1 cellular context compared by ENCODE assay signal in the genomic region with DNA sequence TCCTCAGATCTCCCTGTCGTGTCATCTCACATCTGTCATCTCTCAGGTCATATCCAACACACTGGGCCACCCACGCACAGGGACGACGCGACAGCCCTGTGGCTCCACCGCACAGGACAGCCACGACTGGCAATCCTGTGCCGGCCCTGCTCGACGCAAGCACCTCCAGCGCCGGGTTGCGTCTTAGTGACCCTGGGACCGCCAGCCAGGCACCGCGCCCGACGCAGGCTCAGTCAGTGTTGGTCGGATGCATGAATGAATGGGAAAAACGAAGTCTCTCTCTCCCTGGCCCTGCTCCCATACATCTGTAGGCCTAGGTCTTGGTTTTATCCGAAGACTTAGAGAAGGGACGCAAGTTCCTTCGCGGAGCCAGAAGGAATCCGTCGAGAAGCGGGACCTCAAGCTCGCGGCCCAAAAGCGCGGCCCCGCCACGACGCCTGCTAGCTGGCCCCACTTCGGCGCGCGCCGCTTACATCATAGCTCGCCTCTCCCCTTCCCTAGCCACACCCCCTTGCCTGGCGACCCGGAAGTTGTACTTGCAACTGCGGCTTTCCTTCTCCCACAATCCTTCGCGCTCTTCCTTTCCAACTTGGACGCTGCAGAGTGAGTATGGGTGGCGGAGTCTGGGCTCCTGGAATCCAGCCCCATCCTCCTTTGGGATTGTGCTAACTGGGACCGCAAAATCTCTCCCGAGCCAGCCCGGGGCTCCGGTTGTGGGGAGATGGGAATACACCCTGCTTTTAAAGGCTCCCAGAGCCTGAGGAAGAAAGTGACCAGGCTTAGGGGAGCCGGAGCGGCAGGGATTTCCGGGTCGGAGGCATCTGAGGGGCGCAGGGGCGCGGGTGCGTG.
TF ChIP-seq lines count a peak whose summit lies in the region.

A gene (plus strand): TSS at position 577 of the 849 bp plus-strand sequence. CDS start 413 bp downstream, outside the sequence.

TF ChIP-seq in K562, 482 proteins besides CTCF, POLR2A, EP300 and RAD21 (continued from another document and continues in another):
- no peak; the same call in 1 of the 2 replicates for TF ChIP-seq TCF7L2 (IDR thresholded peaks at IDR 0.05; ENCODE audit: low read depth, low read length)
- TF ChIP-seq RBBP5 (IDR thresholded peaks at IDR 0.05; ENCODE audit: borderline replicate concordance, insufficient read depth, low read length, poor library complexity, severe bottlenecking): peak; percentile 94
- TF ChIP-seq, protein P1, sequence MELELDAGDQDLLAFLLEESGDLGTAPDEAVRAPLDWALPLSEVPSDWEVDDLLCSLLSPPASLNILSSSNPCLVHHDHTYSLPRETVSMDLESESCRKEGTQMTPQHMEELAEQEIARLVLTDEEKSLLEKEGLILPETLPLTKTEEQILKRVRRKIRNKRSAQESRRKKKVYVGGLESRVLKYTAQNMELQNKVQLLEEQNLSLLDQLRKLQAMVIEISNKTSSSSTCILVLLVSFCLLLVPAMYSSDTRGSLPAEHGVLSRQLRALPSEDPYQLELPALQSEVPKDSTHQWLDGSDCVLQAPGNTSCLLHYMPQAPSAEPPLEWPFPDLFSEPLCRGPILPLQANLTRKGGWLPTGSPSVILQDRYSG (tag; conservative IDR thresholded peaks at IDR 0.05; ENCODE audit: low read depth): peak; percentile 84; the same call in 1 of the 2 replicates
- peak; percentile 72 for TF ChIP-seq RBM39 (optimal IDR thresholded peaks at IDR 0.05; ENCODE audit: low read depth, low read length)
- TF ChIP-seq, protein P2, sequence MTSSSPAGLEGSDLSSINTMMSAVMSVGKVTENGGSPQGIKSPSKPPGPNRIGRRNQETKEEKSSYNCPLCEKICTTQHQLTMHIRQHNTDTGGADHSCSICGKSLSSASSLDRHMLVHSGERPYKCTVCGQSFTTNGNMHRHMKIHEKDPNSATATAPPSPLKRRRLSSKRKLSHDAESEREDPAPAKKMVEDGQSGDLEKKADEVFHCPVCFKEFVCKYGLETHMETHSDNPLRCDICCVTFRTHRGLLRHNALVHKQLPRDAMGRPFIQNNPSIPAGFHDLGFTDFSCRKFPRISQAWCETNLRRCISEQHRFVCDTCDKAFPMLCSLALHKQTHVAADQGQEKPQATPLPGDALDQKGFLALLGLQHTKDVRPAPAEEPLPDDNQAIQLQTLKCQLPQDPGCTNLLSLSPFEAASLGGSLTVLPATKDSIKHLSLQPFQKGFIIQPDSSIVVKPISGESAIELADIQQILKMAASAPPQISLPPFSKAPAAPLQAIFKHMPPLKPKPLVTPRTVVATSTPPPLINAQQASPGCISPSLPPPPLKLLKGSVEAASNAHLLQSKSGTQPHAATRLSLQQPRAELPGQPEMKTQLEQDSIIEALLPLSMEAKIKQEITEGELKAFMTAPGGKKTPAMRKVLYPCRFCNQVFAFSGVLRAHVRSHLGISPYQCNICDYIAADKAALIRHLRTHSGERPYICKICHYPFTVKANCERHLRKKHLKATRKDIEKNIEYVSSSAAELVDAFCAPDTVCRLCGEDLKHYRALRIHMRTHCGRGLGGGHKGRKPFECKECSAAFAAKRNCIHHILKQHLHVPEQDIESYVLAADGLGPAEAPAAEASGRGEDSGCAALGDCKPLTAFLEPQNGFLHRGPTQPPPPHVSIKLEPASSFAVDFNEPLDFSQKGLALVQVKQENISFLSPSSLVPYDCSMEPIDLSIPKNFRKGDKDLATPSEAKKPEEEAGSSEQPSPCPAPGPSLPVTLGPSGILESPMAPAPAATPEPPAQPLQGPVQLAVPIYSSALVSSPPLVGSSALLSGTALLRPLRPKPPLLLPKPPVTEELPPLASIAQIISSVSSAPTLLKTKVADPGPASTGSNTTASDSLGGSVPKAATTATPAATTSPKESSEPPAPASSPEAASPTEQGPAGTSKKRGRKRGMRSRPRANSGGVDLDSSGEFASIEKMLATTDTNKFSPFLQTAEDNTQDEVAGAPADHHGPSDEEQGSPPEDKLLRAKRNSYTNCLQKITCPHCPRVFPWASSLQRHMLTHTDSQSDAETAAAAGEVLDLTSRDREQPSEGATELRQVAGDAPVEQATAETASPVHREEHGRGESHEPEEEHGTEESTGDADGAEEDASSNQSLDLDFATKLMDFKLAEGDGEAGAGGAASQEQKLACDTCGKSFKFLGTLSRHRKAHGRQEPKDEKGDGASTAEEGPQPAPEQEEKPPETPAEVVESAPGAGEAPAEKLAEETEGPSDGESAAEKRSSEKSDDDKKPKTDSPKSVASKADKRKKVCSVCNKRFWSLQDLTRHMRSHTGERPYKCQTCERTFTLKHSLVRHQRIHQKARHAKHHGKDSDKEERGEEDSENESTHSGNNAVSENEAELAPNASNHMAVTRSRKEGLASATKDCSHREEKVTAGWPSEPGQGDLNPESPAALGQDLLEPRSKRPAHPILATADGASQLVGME (CRISPR knock-in tag; IDR thresholded peaks at IDR 0.05): no peak
- TF ChIP-seq SMARCA5 (IDR thresholded peaks at IDR 0.05): no peak; the same call in 1 of the 2 replicates
- no peak for TF ChIP-seq ZNF445 (CRISPR knock-in tag; IDR thresholded peaks at IDR 0.05; ENCODE audit: low read depth)
- TF ChIP-seq MCM2 (IDR thresholded peaks at IDR 0.05; ENCODE audit: low read depth): no peak
- TF ChIP-seq, protein P3, sequence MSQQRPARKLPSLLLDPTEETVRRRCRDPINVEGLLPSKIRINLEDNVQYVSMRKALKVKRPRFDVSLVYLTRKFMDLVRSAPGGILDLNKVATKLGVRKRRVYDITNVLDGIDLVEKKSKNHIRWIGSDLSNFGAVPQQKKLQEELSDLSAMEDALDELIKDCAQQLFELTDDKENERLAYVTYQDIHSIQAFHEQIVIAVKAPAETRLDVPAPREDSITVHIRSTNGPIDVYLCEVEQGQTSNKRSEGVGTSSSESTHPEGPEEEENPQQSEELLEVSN (IDR thresholded peaks at IDR 0.05; ENCODE audit: borderline replicate concordance in 1 of 2, extremely low read depth in 1 of 2, insufficient read depth in 1 of 2, insufficient read length in 1 of 2, low read depth in 1 of 2, low read length in 1 of 2, poor library complexity in 1 of 2, severe bottlenecking in 1 of 2): peak; percentile 100
- TF ChIP-seq U2AF1 (optimal IDR thresholded peaks at IDR 0.05; ENCODE audit: low read depth, low read length): no peak
- TF ChIP-seq PTTG1 (tag; IDR thresholded peaks at IDR 0.05; ENCODE audit: low read depth): no peak
- peak; percentile 100 for TF ChIP-seq FOXK1 (CRISPR knock-in tag; IDR thresholded peaks at IDR 0.05; ENCODE audit: borderline replicate concordance)
- TF ChIP-seq LARP7 (IDR thresholded peaks at IDR 0.05): no peak
- no peak for TF ChIP-seq TAF15 (IDR thresholded peaks at IDR 0.05; ENCODE audit: low read depth, low read length)
- TF ChIP-seq MTA2 (IDR thresholded peaks at IDR 0.05; ENCODE audit: low read depth): 0 out of 2 replicates have a peak, but pooled peaks have one; percentile 50
- TF ChIP-seq GATAD2B (IDR thresholded peaks at IDR 0.05; ENCODE audit: borderline replicate concordance): 0 out of 2 replicates have a peak, but pooled peaks have one; percentile 49
- peak; percentile 27; the same call in 1 of the 2 replicates for TF ChIP-seq ZSCAN29 (IDR thresholded peaks at IDR 0.05)
- no peak for TF ChIP-seq ZNF274 (IDR thresholded peaks at IDR 0.05; ENCODE audit: borderline replicate concordance, low read depth, low read length)
- no peak for TF ChIP-seq ETV6 (IDR thresholded peaks at IDR 0.05; ENCODE audit: borderline replicate concordance in 1 of 2, low read depth in 2 of 2, low read length in 1 of 2)
- peak; percentile 100 for TF ChIP-seq ETV6 (CRISPR knock-in tag; IDR thresholded peaks at IDR 0.05; ENCODE audit: borderline replicate concordance)
- TF ChIP-seq STAT5A (IDR thresholded peaks at IDR 0.05; ENCODE audit: borderline replicate concordance, low read length): no peak; the same call in 1 of the 2 replicates
- TF ChIP-seq ZNF23 (CRISPR knock-in tag; IDR thresholded peaks at IDR 0.05): no peak
- TF ChIP-seq ZNF431 (CRISPR knock-in tag; IDR thresholded peaks at IDR 0.05): peak; percentile 99
- no peak for TF ChIP-seq SAFB (IDR thresholded peaks at IDR 0.05; ENCODE audit: borderline replicate concordance, low read depth, low read length)
- TF ChIP-seq ELF2 (CRISPR knock-in tag; IDR thresholded peaks at IDR 0.05): peak; percentile 84
- TF ChIP-seq DPF2 (IDR thresholded peaks at IDR 0.05): 0 out of 2 replicates have a peak, but pooled peaks have one; percentile 39
- TF ChIP-seq EZH2 (IDR thresholded peaks at IDR 0.05; ENCODE audit: borderline replicate concordance, low read depth, low read length): no peak
- TF ChIP-seq, protein P4, sequence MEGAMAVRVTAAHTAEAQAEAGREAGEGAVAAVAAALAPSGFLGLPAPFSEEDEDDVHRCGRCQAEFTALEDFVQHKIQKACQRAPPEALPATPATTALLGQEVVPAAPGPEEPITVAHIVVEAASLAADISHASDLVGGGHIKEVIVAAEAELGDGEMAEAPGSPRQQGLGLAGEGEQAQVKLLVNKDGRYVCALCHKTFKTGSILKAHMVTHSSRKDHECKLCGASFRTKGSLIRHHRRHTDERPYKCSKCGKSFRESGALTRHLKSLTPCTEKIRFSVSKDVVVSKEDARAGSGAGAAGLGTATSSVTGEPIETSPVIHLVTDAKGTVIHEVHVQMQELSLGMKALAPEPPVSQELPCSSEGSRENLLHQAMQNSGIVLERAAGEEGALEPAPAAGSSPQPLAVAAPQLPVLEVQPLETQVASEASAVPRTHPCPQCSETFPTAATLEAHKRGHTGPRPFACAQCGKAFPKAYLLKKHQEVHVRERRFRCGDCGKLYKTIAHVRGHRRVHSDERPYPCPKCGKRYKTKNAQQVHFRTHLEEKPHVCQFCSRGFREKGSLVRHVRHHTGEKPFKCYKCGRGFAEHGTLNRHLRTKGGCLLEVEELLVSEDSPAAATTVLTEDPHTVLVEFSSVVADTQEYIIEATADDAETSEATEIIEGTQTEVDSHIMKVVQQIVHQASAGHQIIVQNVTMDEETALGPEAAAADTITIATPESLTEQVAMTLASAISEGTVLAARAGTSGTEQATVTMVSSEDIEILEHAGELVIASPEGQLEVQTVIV (CRISPR knock-in tag; IDR thresholded peaks at IDR 0.05; ENCODE audit: borderline replicate concordance): no peak
- peak; percentile 99 for TF ChIP-seq CREM (IDR thresholded peaks at IDR 0.05; ENCODE audit: low read depth)
- TF ChIP-seq SMARCE1 (IDR thresholded peaks at IDR 0.05): no peak
- TF ChIP-seq SRSF3 (IDR thresholded peaks at IDR 0.05; ENCODE audit: insufficient read depth, low read length): no peak
- TF ChIP-seq, protein P5, sequence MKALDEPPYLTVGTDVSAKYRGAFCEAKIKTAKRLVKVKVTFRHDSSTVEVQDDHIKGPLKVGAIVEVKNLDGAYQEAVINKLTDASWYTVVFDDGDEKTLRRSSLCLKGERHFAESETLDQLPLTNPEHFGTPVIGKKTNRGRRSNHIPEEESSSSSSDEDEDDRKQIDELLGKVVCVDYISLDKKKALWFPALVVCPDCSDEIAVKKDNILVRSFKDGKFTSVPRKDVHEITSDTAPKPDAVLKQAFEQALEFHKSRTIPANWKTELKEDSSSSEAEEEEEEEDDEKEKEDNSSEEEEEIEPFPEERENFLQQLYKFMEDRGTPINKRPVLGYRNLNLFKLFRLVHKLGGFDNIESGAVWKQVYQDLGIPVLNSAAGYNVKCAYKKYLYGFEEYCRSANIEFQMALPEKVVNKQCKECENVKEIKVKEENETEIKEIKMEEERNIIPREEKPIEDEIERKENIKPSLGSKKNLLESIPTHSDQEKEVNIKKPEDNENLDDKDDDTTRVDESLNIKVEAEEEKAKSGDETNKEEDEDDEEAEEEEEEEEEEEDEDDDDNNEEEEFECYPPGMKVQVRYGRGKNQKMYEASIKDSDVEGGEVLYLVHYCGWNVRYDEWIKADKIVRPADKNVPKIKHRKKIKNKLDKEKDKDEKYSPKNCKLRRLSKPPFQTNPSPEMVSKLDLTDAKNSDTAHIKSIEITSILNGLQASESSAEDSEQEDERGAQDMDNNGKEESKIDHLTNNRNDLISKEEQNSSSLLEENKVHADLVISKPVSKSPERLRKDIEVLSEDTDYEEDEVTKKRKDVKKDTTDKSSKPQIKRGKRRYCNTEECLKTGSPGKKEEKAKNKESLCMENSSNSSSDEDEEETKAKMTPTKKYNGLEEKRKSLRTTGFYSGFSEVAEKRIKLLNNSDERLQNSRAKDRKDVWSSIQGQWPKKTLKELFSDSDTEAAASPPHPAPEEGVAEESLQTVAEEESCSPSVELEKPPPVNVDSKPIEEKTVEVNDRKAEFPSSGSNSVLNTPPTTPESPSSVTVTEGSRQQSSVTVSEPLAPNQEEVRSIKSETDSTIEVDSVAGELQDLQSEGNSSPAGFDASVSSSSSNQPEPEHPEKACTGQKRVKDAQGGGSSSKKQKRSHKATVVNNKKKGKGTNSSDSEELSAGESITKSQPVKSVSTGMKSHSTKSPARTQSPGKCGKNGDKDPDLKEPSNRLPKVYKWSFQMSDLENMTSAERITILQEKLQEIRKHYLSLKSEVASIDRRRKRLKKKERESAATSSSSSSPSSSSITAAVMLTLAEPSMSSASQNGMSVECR (CRISPR knock-in tag; IDR thresholded peaks at IDR 0.05): peak; percentile 99
- TF ChIP-seq DACH1 (IDR thresholded peaks at IDR 0.05; ENCODE audit: partially characterized antibody): no peak
- TF ChIP-seq, protein P6, sequence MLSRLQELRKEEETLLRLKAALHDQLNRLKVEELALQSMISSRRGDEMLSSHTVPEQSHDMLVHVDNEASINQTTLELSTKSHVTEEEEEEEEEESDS (CRISPR knock-in tag; IDR thresholded peaks at IDR 0.05): no peak
- no peak for TF ChIP-seq NCOA1 (IDR thresholded peaks at IDR 0.05; ENCODE audit: low read depth)
- TF ChIP-seq, protein P7, sequence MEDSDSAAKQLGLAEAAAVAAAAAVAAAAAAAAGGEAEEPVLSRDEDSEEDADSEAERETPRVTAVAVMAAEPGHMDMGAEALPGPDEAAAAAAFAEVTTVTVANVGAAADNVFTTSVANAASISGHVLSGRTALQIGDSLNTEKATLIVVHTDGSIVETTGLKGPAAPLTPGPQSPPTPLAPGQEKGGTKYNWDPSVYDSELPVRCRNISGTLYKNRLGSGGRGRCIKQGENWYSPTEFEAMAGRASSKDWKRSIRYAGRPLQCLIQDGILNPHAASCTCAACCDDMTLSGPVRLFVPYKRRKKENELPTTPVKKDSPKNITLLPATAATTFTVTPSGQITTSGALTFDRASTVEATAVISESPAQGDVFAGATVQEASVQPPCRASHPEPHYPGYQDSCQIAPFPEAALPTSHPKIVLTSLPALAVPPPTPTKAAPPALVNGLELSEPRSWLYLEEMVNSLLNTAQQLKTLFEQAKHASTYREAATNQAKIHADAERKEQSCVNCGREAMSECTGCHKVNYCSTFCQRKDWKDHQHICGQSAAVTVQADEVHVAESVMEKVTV (CRISPR knock-in tag; IDR thresholded peaks at IDR 0.05): no peak
- TF ChIP-seq SETDB1 (IDR thresholded peaks at IDR 0.05; ENCODE audit: low read length): no peak
- peak; percentile 60 for TF ChIP-seq ZNF24 (IDR thresholded peaks at IDR 0.05)
- peak; percentile 77; the same call in 1 of the 2 replicates for TF ChIP-seq BACH1 (tag; IDR thresholded peaks at IDR 0.05)
- no peak for TF ChIP-seq MAFF (IDR thresholded peaks at IDR 0.05; ENCODE audit: low read length)
- TF ChIP-seq, protein P8, sequence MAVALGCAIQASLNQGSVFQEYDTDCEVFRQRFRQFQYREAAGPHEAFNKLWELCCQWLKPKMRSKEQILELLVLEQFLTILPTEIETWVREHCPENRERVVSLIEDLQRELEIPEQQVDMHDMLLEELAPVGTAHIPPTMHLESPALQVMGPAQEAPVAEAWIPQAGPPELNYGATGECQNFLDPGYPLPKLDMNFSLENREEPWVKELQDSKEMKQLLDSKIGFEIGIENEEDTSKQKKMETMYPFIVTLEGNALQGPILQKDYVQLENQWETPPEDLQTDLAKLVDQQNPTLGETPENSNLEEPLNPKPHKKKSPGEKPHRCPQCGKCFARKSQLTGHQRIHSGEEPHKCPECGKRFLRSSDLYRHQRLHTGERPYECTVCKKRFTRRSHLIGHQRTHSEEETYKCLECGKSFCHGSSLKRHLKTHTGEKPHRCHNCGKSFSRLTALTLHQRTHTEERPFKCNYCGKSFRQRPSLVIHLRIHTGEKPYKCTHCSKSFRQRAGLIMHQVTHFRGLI (CRISPR knock-in tag; IDR thresholded peaks at IDR 0.05): no peak
- TF ChIP-seq THRAP3 (IDR thresholded peaks at IDR 0.05; ENCODE audit: borderline replicate concordance): no peak
- TF ChIP-seq PHF21A (IDR thresholded peaks at IDR 0.05; ENCODE audit: borderline replicate concordance, low read depth): no peak
